ENCODE assay signal across 8 cellular contexts in genomic region chr10:34637419-34637911, GRCh38.
DNase-seq lines count a peak whose midpoint lies in the region; ATAC-seq and TF ChIP-seq lines count a peak whose summit lies in the region.

No MANE protein-coding gene starts in this region.

- H3K4me3 ChIP-seq in A673 (ENCODE audit: low read depth, low read length, poor library complexity, severe bottlenecking) (peak overlapping the region; percentile 10), choroid plexus epithelial cell (ENCODE audit: low read depth, low read length) (no peak overlapping the region), lower lobe of right lung (no peak overlapping the region)

- intact Hi-C loops in A673 (cut with micrococcal nuclease; ENCODE audit: unreplicated experiment) = loop anchor here (1.0 to 10.0 kb wide), 6 partner anchors 110 to 1520 kb away; no protein-coding TSS in a partner anchor
- intact Hi-C loops in lower lobe of right lung (cut with DNase I) = loop anchor here (5.0 kb wide), 1 partner anchor 1305 kb away; the partner anchor contains the start of gene NRP1

- H3K9me3 ChIP-seq in A673 (ENCODE audit: low read depth, low read length, poor library complexity, severe bottlenecking) (no peaks in the 10 kb centered on the region), lower lobe of right lung (no peaks in the 10 kb centered on the region)

- no peaks in the 10 kb centered on the region for H3K36me3 ChIP-seq in A673 (ENCODE audit: insufficient read depth, low read length, poor library complexity, severe bottlenecking)
- H3K36me3 ChIP-seq in lower lobe of right lung = no peaks in the 10 kb centered on the region

- TF ChIP-seq CTCF in A673 (conservative IDR thresholded peaks at IDR 0.05; ENCODE audit: low read depth, low read length) (peak; percentile 99), GM13976 (IDR thresholded peaks at IDR 0.05; ENCODE audit: borderline replicate concordance, control extremely low read depth, extremely low read depth, insufficient read depth, missing control alignments) (peak; percentile 98), choroid plexus epithelial cell (conservative IDR thresholded peaks at IDR 0.05; ENCODE audit: low read depth, low read length) (peak; percentile 99), lower lobe of right lung (IDR thresholded peaks at IDR 0.05) (peak; percentile 96)

- CTCF ChIA-PET in A673 (lab: Charles Lee) = interaction anchor here (0.7 to 2.6 kb wide), 4 partner anchors 15 to 706 kb away, joined by 3 to 9 read pairs (median 4); no protein-coding TSS in a partner anchor

- H3K27ac ChIP-seq in A673 (ENCODE audit: low read depth, low read length, poor library complexity, severe bottlenecking) (no peak overlapping the region), lower lobe of right lung (no peak overlapping the region)

- POLR2A ChIA-PET in A673 (lab: Charles Lee; ENCODE audit: low non-redundant PET) = no interaction called here

- peak; percentile 80 for ATAC-seq in HG02798 (IDR thresholded peaks at IDR 0.05; ENCODE audit: poor library complexity, unreplicated experiment)
- peak; percentile 81 to 87 for ATAC-seq in lower lobe of right lung

- peaks cover 16% of the 10 kb centered on the region for H3K4me1 ChIP-seq in A673 (ENCODE audit: insufficient read depth, low read length, poor library complexity, severe bottlenecking)
- H3K4me1 ChIP-seq in lower lobe of right lung = peaks cover 22% of the 10 kb centered on the region

- BruUV-seq in A673 (replicated peaks; lab: Mats Ljungman, UMichigan) = no TSS peak

- H3K27me3 ChIP-seq in A673 (replicated peaks; ENCODE audit: insufficient read depth, low read depth, low read length, poor library complexity) (no peaks in the 10 kb centered on the region), lower lobe of right lung (ENCODE audit: low read depth) (no peaks in the 10 kb centered on the region)

- DNase-seq in A673 (ENCODE audit: low spot score) = peak; percentile 76
- peak; percentile 74 for DNase-seq in GM13976 (ENCODE audit: low spot score)
- peak; percentile 86 for DNase-seq in NCI-H1436 (lab: John Stamatoyannopoulos, UW)
- peak; percentile 38 for DNase-seq in activated CD4-positive, CD25-positive, alpha-beta regulatory T cell treated with anti-CD3 and anti-CD28 coated beads, Interleukin-2, amount 50 U/mL, for 16 hours (ENCODE audit: low read depth, low spot score)
- DNase-seq in choroid plexus epithelial cell (ENCODE audit: low read depth) = peak; percentile 68
- peak; percentile 63 for DNase-seq in lower lobe of right lung
- DNase-seq in stimulated activated CD8-positive, alpha-beta memory T cell treated with anti-CD3 and anti-CD28 coated beads, Interleukin-15, amount 100 ng/mL, for 24 hours (ENCODE audit: low read depth) = peak; percentile 59

- in situ Hi-C loops in GM13976 (cut with MboI; ENCODE audit: low sequenced_read_pairs, unreplicated experiment) = loop anchor here (10.0 kb wide), 1 partner anchor 1313 kb away; no protein-coding TSS in a partner anchor
